In genomic region chr3:126304704-126305103, GRCh38 we compare ENCODE assay signal across 20 cellular contexts. TPM values are rescaled to one million over a fixed set of nuclear protein-coding genes. Genes with fewer than 3 reads are reported as not detected.
"Had no signal": no experiment of that assay in that cellular context is flagged by ENCODE, and none has a peak within 500 bp of the region (broad histone marks: within the 10 kb centered on the region; RNA-seq: fewer than 3 reads in every experiment).

No MANE protein-coding gene starts in this region.

- H3K27ac Mint-ChIP-seq: activated CD4-positive, alpha-beta T cell treated with anti-CD3 and anti-CD28 coated beads, Interleukin-2, amount 10 ng/mL, durations not matched to agents 7 days and 5 days; activated naive CD4-positive, alpha-beta T cell treated with anti-CD3 and anti-CD28 coated beads for 36 hours; naive thymus-derived CD8-positive, alpha-beta T cell; type B pancreatic cell had no signal

- H3K9me3 ChIP-seq: colonic mucosa, prostate gland, right lobe of liver had no signal

- H3K36me3 ChIP-seq: colonic mucosa, prostate gland, right lobe of liver, spleen, suprapubic skin had no signal

- DNase-seq: activated CD4-positive, alpha-beta T cell treated with anti-CD3 and anti-CD28 coated beads, Interleukin-2, amount 10 ng/mL, durations not matched to agents 7 days and 5 days; activated CD4-positive, CD25-positive, alpha-beta regulatory T cell; activated CD8-positive, alpha-beta memory T cell treated with anti-CD3 and anti-CD28 coated beads for 24 hours; activated naive CD4-positive, alpha-beta T cell treated with anti-CD3 and anti-CD28 coated beads for 36 hours; caudate nucleus; colonic mucosa; hypothalamus; left cardiac atrium; naive thymus-derived CD8-positive, alpha-beta T cell; occipital lobe; right lobe of liver; spleen; stimulated activated CD4-positive, alpha-beta T cell treated with anti-CD3 and anti-CD28 coated beads, Interleukin-1b, Interleukin-23, amount 100 ng/mL, for 48 hours; stimulated activated naive CD8-positive, alpha-beta T cell treated with anti-CD3 and anti-CD28 coated beads, Interleukin-15, Interleukin-2, amounts not matched to agents 100 U/mL and 50 U/mL, for 24 hours had no signal

- H3K27ac ChIP-seq: colonic mucosa, prostate gland, right lobe of liver, spleen, suprapubic skin had no signal

- H3K27me3 ChIP-seq: colonic mucosa, right lobe of liver, suprapubic skin had no signal

- ATAC-seq: left cardiac atrium; naive thymus-derived CD8-positive, alpha-beta T cell; right lobe of liver; stimulated activated naive CD8-positive, alpha-beta T cell treated with anti-CD3 and anti-CD28 coated beads, Interleukin-15, Interleukin-2, amounts not matched to agents 100 U/mL and 50 U/mL, for 24 hours had no signal

- H3K4me3 Mint-ChIP-seq: activated CD4-positive, alpha-beta T cell treated with anti-CD3 and anti-CD28 coated beads, Interleukin-2, amount 10 ng/mL, durations not matched to agents 7 days and 5 days; activated naive CD4-positive, alpha-beta T cell treated with anti-CD3 and anti-CD28 coated beads for 36 hours; naive thymus-derived CD8-positive, alpha-beta T cell; type B pancreatic cell had no signal

- H3K9me3 Mint-ChIP-seq: activated CD4-positive, alpha-beta T cell treated with anti-CD3 and anti-CD28 coated beads, Interleukin-2, amount 10 ng/mL, durations not matched to agents 7 days and 5 days; type B pancreatic cell had no signal

- H3K4me1 Mint-ChIP-seq: activated CD4-positive, alpha-beta T cell treated with anti-CD3 and anti-CD28 coated beads, Interleukin-2, amount 10 ng/mL, durations not matched to agents 7 days and 5 days had no signal

- H3K4me3 ChIP-seq: colonic mucosa, lung, prostate gland, right lobe of liver, spleen, suprapubic skin had no signal

- H3K27me3 Mint-ChIP-seq: type B pancreatic cell had no signal

- H3K36me3 Mint-ChIP-seq: type B pancreatic cell had no signal

- H3K4me1 ChIP-seq: colonic mucosa, prostate gland, spleen, suprapubic skin had no signal

RNA-seq across cellular contexts. Expression of gene KLF15, which starts 52.5 kb away (rescaled TPM):
- total RNA-seq: activated CD4-positive, alpha-beta T cell treated with anti-CD3 and anti-CD28 coated beads, Interleukin-2, amount 10 ng/mL, durations not matched to agents 7 days and 5 days; mononuclear cell; T-helper 1 cell treated with Interleukin-12 subunit alpha and Interleukin-12 subunit beta and Interleukin-4 antibody, amounts not matched to agents 30 ng/mL and 1 ng/mL, for 36 hours had no signal
- polyA plus RNA-seq: naive thymus-derived CD8-positive, alpha-beta T cell had no signal
